9 cellular contexts compared by ENCODE assay signal in genomic region chr1:220787069-220787614, GRCh38. TPM values are rescaled to one million over a fixed set of nuclear protein-coding genes. Genes with fewer than 3 reads are reported as not detected.
A peak's percentile ranks its signal among the peaks of the same experiment; 100 is the strongest.
DNase-seq lines count a peak whose midpoint lies in the region; ATAC-seq and TF ChIP-seq lines count a peak whose summit lies in the region.
"Had no signal": no experiment of that assay in that cellular context is flagged by ENCODE, and none has a peak within 500 bp of the region (broad histone marks: within the 10 kb centered on the region; RNA-seq: fewer than 3 reads in every experiment).

No MANE protein-coding gene starts in this region.

- peaks cover 22% of the 10 kb centered on the region for H3K27me3 Mint-ChIP-seq in nephron progenitor cell (ENCODE audit: low read depth, poor library complexity)

- no peaks in the 10 kb centered on the region for H3K9me3 ChIP-seq in esophagus muscularis mucosa

- peak overlapping the region; percentile 64 to 74 (median 70) for H3K27ac ChIP-seq in esophagus muscularis mucosa (replicated peaks in 1 of 4)

- no peak for TF ChIP-seq POLR2A in esophagus muscularis mucosa (IDR thresholded peaks at IDR 0.05; ENCODE audit: low read depth)

- peak overlapping the region; percentile 59 to 74 (median 68) for H3K4me3 ChIP-seq in esophagus muscularis mucosa

- H3K4me1 ChIP-seq in esophagus muscularis mucosa = peaks cover 31 to 54% (median 51%) of the 10 kb centered on the region in 4 donors

- peaks cover 18% of the 10 kb centered on the region for H3K36me3 Mint-ChIP-seq in nephron progenitor cell (ENCODE audit: low read depth)

- TF ChIP-seq CTCF in esophagus muscularis mucosa (IDR thresholded peaks at IDR 0.05) (no peak), nephron progenitor cell (IDR thresholded peaks at IDR 0.05) (no peak)

- H3K36me3 ChIP-seq in esophagus muscularis mucosa = peaks cover 0 to 29% (median 13%) of the 10 kb centered on the region in 4 donors

- peaks cover 42% of the 10 kb centered on the region for H3K4me1 Mint-ChIP-seq in nephron progenitor cell

- no peaks in the 10 kb centered on the region for H3K27me3 ChIP-seq in esophagus muscularis mucosa

- DNase-seq in NCI-H748 treated with DMSO at 0.1 percent for 48 hours (lab: John Stamatoyannopoulos, UW) (peak; percentile 27), esophagus muscularis mucosa (ENCODE audit: extremely low spot score) (no peak), nephron progenitor cell (no peak), GDM1 (lab: John Stamatoyannopoulos, UW) (no peak)
- no peak for DNase-seq in effector CD4-positive, alpha-beta T cell

- 17% methylated on average over 15 of the region's 32 CpGs for WGBS in esophagus muscularis mucosa

- H3K4me3 Mint-ChIP-seq in nephron progenitor cell = peak overlapping the region; percentile 84
- H3K4me3 Mint-ChIP-seq: T-helper 1 cell treated with Interleukin-12 subunit alpha and Interleukin-12 subunit beta and Interleukin-4 antibody, amounts not matched to agents 30 μg/mL and 1 μg/mL, for 36 hours had no signal

- intact Hi-C loops in esophagus muscularis mucosa (cut with DNase I) = no loop called here

- H3K9me3 Mint-ChIP-seq in nephron progenitor cell = no peaks in the 10 kb centered on the region
- H3K9me3 Mint-ChIP-seq: T-helper 1 cell treated with Interleukin-12 subunit alpha and Interleukin-12 subunit beta and Interleukin-4 antibody, amounts not matched to agents 30 μg/mL and 1 μg/mL, for 36 hours had no signal

- TF ChIP-seq EP300 in esophagus muscularis mucosa (IDR thresholded peaks at IDR 0.05) = no peak

- ATAC-seq in GM18867 (IDR thresholded peaks at IDR 0.05; ENCODE audit: unreplicated experiment) (peak; percentile 22), HG03025 (IDR thresholded peaks at IDR 0.05; ENCODE audit: low FRiP score, unreplicated experiment) (peak; percentile 41), HG03342 (IDR thresholded peaks at IDR 0.05; ENCODE audit: unreplicated experiment) (no peak)

- H3K27ac Mint-ChIP-seq in nephron progenitor cell = no peak overlapping the region
- H3K27ac Mint-ChIP-seq: T-helper 1 cell treated with Interleukin-12 subunit alpha and Interleukin-12 subunit beta and Interleukin-4 antibody, amounts not matched to agents 30 μg/mL and 1 μg/mL, for 36 hours had no signal

RNA-seq across cellular contexts. Expression of gene MTARC1, which starts 0.4 kb away (rescaled TPM):
- 1 to 10 TPM; 4.2 to 6.6 (median 5.1) TPM for total RNA-seq in esophagus muscularis mucosa

RNA-seq across cellular contexts. Expression of gene MTARC2, which starts 39.0 kb away (rescaled TPM):
- total RNA-seq in esophagus muscularis mucosa = 10 to 100 TPM; 15.6 to 22.9 (median 20.5) TPM
